Comparison of ENCODE assay signal across 10 cellular contexts in the genomic region with DNA sequence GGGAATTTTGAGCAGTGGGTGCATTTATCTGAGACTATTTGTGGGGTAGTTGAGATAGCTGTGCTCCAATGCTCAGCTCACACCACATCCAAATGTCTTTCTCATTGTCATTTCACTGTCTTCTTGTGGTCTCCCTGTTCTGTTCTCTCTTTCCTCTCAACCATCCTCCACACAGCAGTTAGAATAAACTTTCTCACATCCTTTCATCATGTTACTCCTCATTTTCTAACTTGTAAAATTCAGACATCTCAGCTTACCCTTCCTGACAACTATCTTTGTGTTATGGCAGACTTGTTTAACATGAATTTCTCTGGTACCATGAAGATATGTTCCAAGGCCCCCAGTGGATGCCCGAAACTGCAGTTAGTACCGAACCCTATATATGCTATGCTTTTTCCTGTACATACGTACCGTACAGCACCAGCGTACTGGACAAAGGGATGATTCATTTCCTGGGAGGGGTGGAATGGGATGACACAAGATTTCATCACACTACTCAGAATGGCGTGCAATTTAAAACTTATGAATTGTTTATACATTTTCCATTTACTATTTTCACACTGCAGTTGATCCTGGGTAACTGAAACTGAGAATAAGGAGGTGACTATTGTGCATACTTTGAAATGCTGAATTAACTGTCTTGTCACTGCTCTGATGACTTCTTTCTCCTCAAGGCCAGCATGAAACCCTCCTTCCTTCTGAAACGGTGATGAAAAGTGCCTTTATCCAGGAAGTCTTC.
DNase-seq lines count a peak whose midpoint lies in the region; TF ChIP-seq lines count a peak whose summit lies in the region.
"Had no signal": no experiment of that assay in that cellular context is flagged by ENCODE, and none has a peak within 500 bp of the region (broad histone marks: within the 10 kb centered on the region; RNA-seq: fewer than 3 reads in every experiment).

No MANE protein-coding gene starts in this region.

- peaks cover 11% of the 10 kb centered on the region for H3K9me3 Mint-ChIP-seq in activated T-helper 2 cell treated with anti-CD3 and anti-CD28 coated beads, Interferon-gamma antibody, Interleukin-2, Interleukin-4, amounts not matched to agents 10 μg/mL and 5 μg/mL and 100 μg/mL, durations not matched to agents 14 hours and 24 hours and 36 hours
- H3K9me3 Mint-ChIP-seq in mesothelial cell of epicardium = peaks cover 8% of the 10 kb centered on the region

- H3K27ac Mint-ChIP-seq in activated T-helper 2 cell treated with anti-CD3 and anti-CD28 coated beads, Interferon-gamma antibody, Interleukin-2, Interleukin-4, amounts not matched to agents 10 μg/mL and 5 μg/mL and 100 μg/mL, durations not matched to agents 14 hours and 24 hours and 36 hours = peak overlapping the region; percentile 97
- H3K27ac Mint-ChIP-seq in mesothelial cell of epicardium = peak overlapping the region; percentile 13

- DNase-seq in DMS53 treated with DMSO at 0.1 percent for 48 hours (lab: John Stamatoyannopoulos, UW; ENCODE audit: unreplicated experiment) (peak; percentile 84), NCI-H69 (lab: John Stamatoyannopoulos, UW) (peak; percentile 9), mesothelial cell of epicardium (ENCODE audit: low spot score in 2 of 2, unreplicated experiment in 2 of 2) (no peak), SHP77 treated with DMSO at 0.1 percent for 48 hours (lab: John Stamatoyannopoulos, UW) (no peak), globus pallidus (ENCODE audit: low spot score) (no peak), DMS153 (lab: John Stamatoyannopoulos, UW) (no peak), DMS153 treated with DMSO at 0.1 percent for 48 hours (lab: John Stamatoyannopoulos, UW; ENCODE audit: unreplicated experiment) (no peak)
- DNase-seq in activated T-helper 2 cell treated with anti-CD3 and anti-CD28 coated beads, Interferon-gamma antibody, Interleukin-2, Interleukin-4, amounts not matched to agents 10 μg/mL and 5 μg/mL and 100 μg/mL, durations not matched to agents 14 hours and 24 hours and 36 hours (ENCODE audit: low spot score) = peak; percentile 44
- DNase-seq: NCI-H1105 had no signal

- H3K36me3 Mint-ChIP-seq in activated T-helper 2 cell treated with anti-CD3 and anti-CD28 coated beads, Interferon-gamma antibody, Interleukin-2, Interleukin-4, amounts not matched to agents 10 μg/mL and 5 μg/mL and 100 μg/mL, durations not matched to agents 14 hours and 24 hours and 36 hours (ENCODE audit: low read depth) = peaks cover 25% of the 10 kb centered on the region
- H3K36me3 Mint-ChIP-seq in mesothelial cell of epicardium = peaks cover 3% of the 10 kb centered on the region
- H3K36me3 Mint-ChIP-seq: brain had no signal

- no peak for TF ChIP-seq CTCF in mesothelial cell of epicardium (IDR thresholded peaks at IDR 0.05; ENCODE audit: unreplicated experiment)

- H3K27me3 Mint-ChIP-seq in activated T-helper 2 cell treated with anti-CD3 and anti-CD28 coated beads, Interferon-gamma antibody, Interleukin-2, Interleukin-4, amounts not matched to agents 10 μg/mL and 5 μg/mL and 100 μg/mL, durations not matched to agents 14 hours and 24 hours and 36 hours (ENCODE audit: low read depth) = no peaks in the 10 kb centered on the region
- no peaks in the 10 kb centered on the region for H3K27me3 Mint-ChIP-seq in mesothelial cell of epicardium (ENCODE audit: low read depth)

- peak overlapping the region; percentile 70 for H3K4me3 Mint-ChIP-seq in activated T-helper 2 cell treated with anti-CD3 and anti-CD28 coated beads, Interferon-gamma antibody, Interleukin-2, Interleukin-4, amounts not matched to agents 10 μg/mL and 5 μg/mL and 100 μg/mL, durations not matched to agents 14 hours and 24 hours and 36 hours (ENCODE audit: low read depth)
- H3K4me3 Mint-ChIP-seq in mesothelial cell of epicardium = no peak overlapping the region
- H3K4me3 Mint-ChIP-seq: brain had no signal

- peaks cover 62% of the 10 kb centered on the region for H3K4me1 Mint-ChIP-seq in activated T-helper 2 cell treated with anti-CD3 and anti-CD28 coated beads, Interferon-gamma antibody, Interleukin-2, Interleukin-4, amounts not matched to agents 10 μg/mL and 5 μg/mL and 100 μg/mL, durations not matched to agents 14 hours and 24 hours and 36 hours (ENCODE audit: low read depth)
- peaks cover 54% of the 10 kb centered on the region for H3K4me1 Mint-ChIP-seq in mesothelial cell of epicardium

- intact Hi-C loops in activated T-helper 2 cell treated with anti-CD3 and anti-CD28 coated beads, Interferon-gamma antibody, Interleukin-2, Interleukin-4, amounts not matched to agents 10 μg/mL and 5 μg/mL and 100 μg/mL, durations not matched to agents 14 hours and 24 hours and 36 hours (cut with micrococcal nuclease) = loop anchor here (1.0 to 5.0 kb wide), 7 partner anchors 25 to 332 kb away; a partner anchor contains a TSS

Comparison
In these comparisons a context has a peak if more than half of its experiments do, and no peak if none do; other contexts are left out.
1. DNase-seq: peak in DMS53 treated with DMSO at 0.1 percent for 48 hours (single experiment), NCI-H69 (single experiment) and activated T-helper 2 cell treated with anti-CD3 and anti-CD28 coated beads, Interferon-gamma antibody, Interleukin-2, Interleukin-4, amounts not matched to agents 10 μg/mL and 5 μg/mL and 100 μg/mL, durations not matched to agents 14 hours and 24 hours and 36 hours (single experiment); none in mesothelial cell of epicardium (0 of 2), SHP77 treated with DMSO at 0.1 percent for 48 hours (single experiment), globus pallidus (single experiment), DMS153 (single experiment) and DMS153 treated with DMSO at 0.1 percent for 48 hours (single experiment).